16 cellular contexts compared by ENCODE assay signal in genomic region chr5:38341641-38342040, GRCh38.
DNase-seq lines count a peak whose midpoint lies in the region; ATAC-seq and TF ChIP-seq lines count a peak whose summit lies in the region.
"Had no signal": no experiment of that assay in that cellular context is flagged by ENCODE, and none has a peak within 500 bp of the region (broad histone marks: within the 10 kb centered on the region; RNA-seq: fewer than 3 reads in every experiment).

No MANE protein-coding gene starts in this region.

- H3K4me3 Mint-ChIP-seq in glutamatergic neuron (ENCODE audit: unreplicated experiment): no peak overlapping the region
- H3K4me3 Mint-ChIP-seq: CD8-positive, alpha-beta memory T cell had no signal

- no peak for ATAC-seq in HG03196 (IDR thresholded peaks at IDR 0.05; ENCODE audit: unreplicated experiment)
- ATAC-seq: GM12878, HCT116 had no signal

- no peak overlapping the region for H3K27ac Mint-ChIP-seq in glutamatergic neuron (ENCODE audit: unreplicated experiment)
- H3K27ac Mint-ChIP-seq: CD8-positive, alpha-beta memory T cell had no signal

- H4K20me1 ChIP-seq in mammary epithelial cell (ENCODE audit: insufficient read depth, low read length): no peaks in the 10 kb centered on the region
- H4K20me1 ChIP-seq: BLaER1 had no signal

- intact Hi-C loops in mammary epithelial cell (cut with micrococcal nuclease) (no loop called here), breast epithelium (cut with DNase I; ENCODE audit: low total_unique reads) (no loop called here)

- CTCF ChIA-PET in mammary epithelial cell (lab: Charles Lee; ENCODE audit: low non-redundant PET): no interaction called here

- TF ChIP-seq CTCF in mammary epithelial cell (conservative IDR thresholded peaks at IDR 0.05 in 1 of 2, IDR thresholded peaks at IDR 0.05 in 1 of 2; ENCODE audit: extremely low read depth in 1 of 2, insufficient read depth in 1 of 2, low read depth in 1 of 2, low read length in 2 of 2): no peak
- TF ChIP-seq CTCF in breast epithelium (IDR thresholded peaks at IDR 0.05): no peak
- no peak for TF ChIP-seq CTCF in epithelial cell of proximal tubule (conservative IDR thresholded peaks at IDR 0.05; ENCODE audit: low read depth, low read length)
- no peak for TF ChIP-seq CTCF in glutamatergic neuron (IDR thresholded peaks at IDR 0.05; ENCODE audit: partially characterized antibody, unreplicated experiment)

- H3K36me3 Mint-ChIP-seq in glutamatergic neuron (ENCODE audit: unreplicated experiment): no peaks in the 10 kb centered on the region
- H3K36me3 Mint-ChIP-seq: CD8-positive, alpha-beta memory T cell had no signal

- no peak overlapping the region for H3K9ac ChIP-seq in mammary epithelial cell (ENCODE audit: insufficient read depth, low read length)
- H3K9ac ChIP-seq: BLaER1, GM23248 had no signal

- H2AFZ ChIP-seq in mammary epithelial cell (ENCODE audit: low read depth, low read length): no peak overlapping the region
- H2AFZ ChIP-seq: GM23248 had no signal

- H3K9me3 Mint-ChIP-seq in glutamatergic neuron (ENCODE audit: unreplicated experiment): peaks cover 2% of the 10 kb centered on the region
- H3K9me3 Mint-ChIP-seq: CD8-positive, alpha-beta memory T cell had no signal

- in situ Hi-C loops in mammary epithelial cell (cut with MboI; ENCODE audit: low sequenced_read_pairs in 2 of 2): no loop called here

- no peak overlapping the region for H3K4me2 ChIP-seq in mammary epithelial cell (ENCODE audit: insufficient read depth, low read depth, low read length)
- H3K4me2 ChIP-seq: BLaER1 had no signal

- H3K36me3 ChIP-seq in mammary epithelial cell (ENCODE audit: insufficient read depth, low read length): no peaks in the 10 kb centered on the region
- H3K36me3 ChIP-seq in breast epithelium: no peaks in the 10 kb centered on the region
- H3K36me3 ChIP-seq: BLaER1 had no signal

- H3K79me2 ChIP-seq in mammary epithelial cell (ENCODE audit: insufficient read depth, low read length): no peaks in the 10 kb centered on the region

- peaks cover 7% of the 10 kb centered on the region for H3K4me1 ChIP-seq in mammary epithelial cell (ENCODE audit: insufficient read depth, low read length)
- H3K4me1 ChIP-seq in breast epithelium: no peaks in the 10 kb centered on the region
- H3K4me1 ChIP-seq: BLaER1, Caco-2 had no signal

- DNase-seq in mammary epithelial cell (peak; percentile 22), breast epithelium (ENCODE audit: low spot score in 2 of 2) (no peak), epithelial cell of proximal tubule (ENCODE audit: low read depth) (peak; percentile 50), kidney tubule cell (ENCODE audit: low spot score) (peak; percentile 88), glutamatergic neuron (no peak), midbrain (lab: John Stamatoyannopoulos, UW) (no peak)
- DNase-seq: 8988T; AML-193; Caco-2; CD8-positive, alpha-beta memory T cell; GM23248 had no signal

- no peaks in the 10 kb centered on the region for H3K9me3 ChIP-seq in mammary epithelial cell (replicated peaks; ENCODE audit: insufficient read depth, low read length)
- no peaks in the 10 kb centered on the region for H3K9me3 ChIP-seq in breast epithelium
- H3K9me3 ChIP-seq: BLaER1, Caco-2 had no signal

- H3K4me3 ChIP-seq in mammary epithelial cell (replicated peaks in 1 of 3; ENCODE audit: insufficient read depth in 1 of 3, low read depth in 2 of 3, low read length in 3 of 3) (no peak overlapping the region), breast epithelium (no peak overlapping the region), epithelial cell of proximal tubule (ENCODE audit: low read depth, low read length) (no peak overlapping the region)
- H3K4me3 ChIP-seq: BLaER1, GM12878, GM23248 had no signal

- no peak overlapping the region for H3K27ac ChIP-seq in mammary epithelial cell (ENCODE audit: insufficient read depth, low read depth, low read length)
- H3K27ac ChIP-seq in breast epithelium: no peak overlapping the region
- H3K27ac ChIP-seq: BLaER1, GM23248, HL-60 had no signal

- no peaks in the 10 kb centered on the region for H3K4me1 Mint-ChIP-seq in glutamatergic neuron (ENCODE audit: low read depth, unreplicated experiment)
- H3K4me1 Mint-ChIP-seq: CD8-positive, alpha-beta memory T cell had no signal

- dilution Hi-C loops in mammary epithelial cell (cut with HindIII; ENCODE audit: low sequenced_read_pairs): no loop called here

- H3K27me3 ChIP-seq in mammary epithelial cell (ENCODE audit: insufficient read depth, low read length): no peaks in the 10 kb centered on the region
- H3K27me3 ChIP-seq in breast epithelium: no peaks in the 10 kb centered on the region
- H3K27me3 ChIP-seq: BLaER1 had no signal

- BruUV-seq in mammary epithelial cell (replicated peaks; lab: Mats Ljungman, UMichigan): no TSS peak

- no peak for TF ChIP-seq POLR2A in breast epithelium (IDR thresholded peaks at IDR 0.05)

- H3K27me3 Mint-ChIP-seq in glutamatergic neuron (ENCODE audit: unreplicated experiment): no peaks in the 10 kb centered on the region

- WGBS in mammary epithelial cell (ENCODE audit: low coverage, missing lambda C conversion rate): 53% methylated on average over 3 of the region's 3 CpGs

Comparison
In these comparisons a context has a peak if more than half of its experiments do, and no peak if none do; other contexts are left out.
1. DNase-seq: peak in mammary epithelial cell (single experiment), epithelial cell of proximal tubule (single experiment) and kidney tubule cell (single experiment); none in breast epithelium (0 of 2), glutamatergic neuron (single experiment) and midbrain (single experiment).